In genomic region chr19:46860846-46861690, GRCh38 we compare ENCODE assay signal across 8 cellular contexts. TPM values are rescaled to one million over a fixed set of nuclear protein-coding genes. Genes with fewer than 3 reads are reported as not detected.
DNase-seq lines count a peak whose midpoint lies in the region; ATAC-seq and TF ChIP-seq lines count a peak whose summit lies in the region.

Gene ARHGAP35, plus strand, starts transcription at chr19:46860997. Its CDS starts 57,679 bp downstream, at chr19:46918676.

- peak; percentile 37 for ATAC-seq in CD4-positive, alpha-beta T cell (ENCODE audit: poor library complexity)
- ATAC-seq in activated naive CD8-positive, alpha-beta T cell treated with anti-CD3 and anti-CD28 coated beads, Interleukin-2, amount 50 U/mL, for 24 hours: peak; percentile 0
- ATAC-seq in left cardiac atrium: peak; percentile 71 to 78

- no peak for TF ChIP-seq CTCF in CD4-positive, alpha-beta T cell (IDR thresholded peaks at IDR 0.05)
- TF ChIP-seq CTCF in prostate gland (IDR thresholded peaks at IDR 0.05): no peak

- peaks cover 52% of the 10 kb centered on the region for H3F3A ChIP-seq in GM23248 (ENCODE audit: insufficient read depth)

- H3K4me1 ChIP-seq in GM23248 (ENCODE audit: insufficient read depth) (peaks cover 32% of the 10 kb centered on the region), prostate gland (replicated peaks) (peaks cover 21% of the 10 kb centered on the region)

- WGBS in GM23248 (ENCODE audit: low coverage in 1 of 2, low lambda C conversion rate in 2 of 2, missing lambda C conversion rate in 2 of 2), 2 experiments: 1 to 4% methylated on average over 8 to 34 of the region's 91 CpGs
- WGBS in prostate gland: under 1% methylated on average over 56 of the region's 91 CpGs

- no peaks in the 10 kb centered on the region for H3K9me3 ChIP-seq in CD4-positive, alpha-beta T cell (ENCODE audit: control insufficient read depth, low read length)
- H3K9me3 ChIP-seq in GM23248 (ENCODE audit: low read depth): no peaks in the 10 kb centered on the region
- no peaks in the 10 kb centered on the region for H3K9me3 ChIP-seq in prostate gland

- TF ChIP-seq POLR2A in prostate gland (IDR thresholded peaks at IDR 0.05): peak; percentile 59

- H3K4me3 Mint-ChIP-seq in CD4-positive, alpha-beta T cell: peak within 1 kb of the TSS; percentile 95
- H3K4me3 Mint-ChIP-seq in activated naive CD8-positive, alpha-beta T cell treated with anti-CD3 and anti-CD28 coated beads, Interleukin-2, amount 50 U/mL, for 24 hours: peak within 1 kb of the TSS; percentile 79

- CTCF ChIA-PET in CD4-positive, alpha-beta T cell (lab: Charles Lee): interaction anchor here (0.9 kb wide), 1 partner anchor 130 kb away, joined by 3 read pairs; no protein-coding TSS in a partner anchor

- intact Hi-C loops in CD4-positive, alpha-beta T cell (cut with DNase I, micrococcal nuclease): loop anchor here (5.0 to 10.0 kb wide), 3 partner anchors 54 to 396 kb away; partner anchors contain the start of gene CCDC9 (in 1 of the 2)
- intact Hi-C loops in left cardiac atrium (cut with DNase I): loop anchor here in 1 of 2 donors (5.0 to 10.0 kb wide), 2 partner anchors 64 to 131 kb away; no protein-coding TSS in a partner anchor
- intact Hi-C loops in prostate gland (cut with DNase I): loop anchor here (5.0 kb wide), 2 partner anchors 116 to 246 kb away; no protein-coding TSS in a partner anchor

- H3K4me3 ChIP-seq in GM23248 (peak within 1 kb of the TSS; percentile 80), prostate gland (peak within 1 kb of the TSS; percentile 92 to 99)

- H3K27me3 Mint-ChIP-seq in CD4-positive, alpha-beta T cell: no peaks in the 10 kb centered on the region
- H3K27me3 Mint-ChIP-seq in activated naive CD8-positive, alpha-beta T cell treated with anti-CD3 and anti-CD28 coated beads, Interleukin-2, amount 50 U/mL, for 24 hours: no peaks in the 10 kb centered on the region

- peaks cover under 1% of the 10 kb centered on the region; the same call in 1 of the 2 replicates for H4K20me1 ChIP-seq in GM23248 (ENCODE audit: insufficient read depth)

- H3K36me3 Mint-ChIP-seq in CD4-positive, alpha-beta T cell (ENCODE audit: low read depth): peaks cover 3% of the 10 kb centered on the region
- peaks cover 8% of the 10 kb centered on the region for H3K36me3 Mint-ChIP-seq in activated naive CD8-positive, alpha-beta T cell treated with anti-CD3 and anti-CD28 coated beads, Interleukin-2, amount 50 U/mL, for 24 hours (ENCODE audit: low read depth)

- H3K27me3 ChIP-seq in CD4-positive, alpha-beta T cell (ENCODE audit: control insufficient read depth, insufficient read depth, low read length): no peaks in the 10 kb centered on the region
- H3K27me3 ChIP-seq in GM23248 (replicated peaks; ENCODE audit: insufficient read depth): no peaks in the 10 kb centered on the region
- no peaks in the 10 kb centered on the region for H3K27me3 ChIP-seq in prostate gland (replicated peaks; ENCODE audit: insufficient read depth)

- no peaks in the 10 kb centered on the region for H3K9me2 ChIP-seq in GM23248 (ENCODE audit: insufficient read depth)

- POLR2A ChIA-PET in CD4-positive, alpha-beta T cell (lab: Charles Lee): interaction anchor here (1.0 to 2.4 kb wide), 9 partner anchors 11 to 260 kb away, joined by 3 to 9 read pairs (median 5); partner anchors contain the start of genes AP2S1, CALM3, PRKD2 and ZC3H4

- peak within 1 kb of the TSS; percentile 91 for H3K27ac ChIP-seq in CD4-positive, alpha-beta T cell (ENCODE audit: low read depth, low read length)
- H3K27ac ChIP-seq in GM23248 (peak within 1 kb of the TSS; percentile 93), prostate gland (peak within 1 kb of the TSS; percentile 95 to 98)

- in situ Hi-C loops in GM23248 (cut with MboI): no loop called here

- no peaks in the 10 kb centered on the region for H3K9me3 Mint-ChIP-seq in CD4-positive, alpha-beta T cell
- peaks cover 3% of the 10 kb centered on the region for H3K9me3 Mint-ChIP-seq in activated naive CD8-positive, alpha-beta T cell treated with anti-CD3 and anti-CD28 coated beads, Interleukin-2, amount 50 U/mL, for 24 hours

- peak within 1 kb of the TSS; percentile 94 for H3K9ac ChIP-seq in GM23248

- DNase-seq in CD4-positive, alpha-beta T cell: peak in 9 of 10 experiments; percentile 39 to 82 (median 76)
- peak; percentile 87 for DNase-seq in GM23248
- DNase-seq in NCI-H774 (lab: John Stamatoyannopoulos, UW): peak; percentile 87
- DNase-seq in activated naive CD8-positive, alpha-beta T cell treated with anti-CD3 and anti-CD28 coated beads, Interleukin-2, amount 50 U/mL, for 24 hours: peak; percentile 19
- no peak for DNase-seq in left cardiac atrium
- DNase-seq in prostate gland (ENCODE audit: low spot score): no peak
- no peak for DNase-seq in DMS114 treated with DMSO at 0.1 percent for 48 hours (lab: John Stamatoyannopoulos, UW; ENCODE audit: unreplicated experiment)
- no peak for DNase-seq in NCI-H2029 (lab: John Stamatoyannopoulos, UW)

- peaks cover 13% of the 10 kb centered on the region for H3K4me1 Mint-ChIP-seq in CD4-positive, alpha-beta T cell (ENCODE audit: low read depth)
- peaks cover 33% of the 10 kb centered on the region for H3K4me1 Mint-ChIP-seq in activated naive CD8-positive, alpha-beta T cell treated with anti-CD3 and anti-CD28 coated beads, Interleukin-2, amount 50 U/mL, for 24 hours

- peak within 1 kb of the TSS; percentile 80 for H3K4me2 ChIP-seq in GM23248 (ENCODE audit: unreplicated experiment)

- H3K36me3 ChIP-seq in GM23248 (ENCODE audit: low read depth) (no peaks in the 10 kb centered on the region; the same call in 1 of the 2 replicates), prostate gland (no peaks in the 10 kb centered on the region)

- H3K79me2 ChIP-seq in GM23248 (ENCODE audit: insufficient read depth): peaks cover 66% of the 10 kb centered on the region

- H3K27ac Mint-ChIP-seq in CD4-positive, alpha-beta T cell: peak within 1 kb of the TSS; percentile 84
- peak within 1 kb of the TSS; percentile 89 for H3K27ac Mint-ChIP-seq in activated naive CD8-positive, alpha-beta T cell treated with anti-CD3 and anti-CD28 coated beads, Interleukin-2, amount 50 U/mL, for 24 hours

- peak within 1 kb of the TSS; percentile 57 for H2AFZ ChIP-seq in GM23248

RNA-seq across cellular contexts. Expression of gene ARHGAP35, which starts in this region (rescaled TPM):
- total RNA-seq in CD4-positive, alpha-beta T cell: 10 to 100 TPM; 15.7 to 16.1 TPM
- total RNA-seq in GM23248 (2014; rRNA removed; shearing (Covaris generic)): 35.2 and 39.5 TPM in 2 replicates
- 13.5 and 13.9 TPM in 2 replicates for polyA plus RNA-seq in GM23248 (2016; fragmentation: Nextera tagmentation; extraction: Ambion mirVana)
- total RNA-seq in left cardiac atrium: 10 to 100 TPM; 68.2 to 68.5 TPM
- 10 to 100 TPM; 56.3 to 75.0 TPM for total RNA-seq in prostate gland

Comparison
In these comparisons a context has a peak if more than half of its experiments do, and no peak if none do; other contexts are left out.
1. ATAC-seq: peak in every context shown above with its lines; median percentile 74 in left cardiac atrium; 37 in CD4-positive, alpha-beta T cell; 0 in activated naive CD8-positive, alpha-beta T cell treated with anti-CD3 and anti-CD28 coated beads, Interleukin-2, amount 50 U/mL, for 24 hours.
2. DNase-seq: peak in CD4-positive, alpha-beta T cell (9 of 10), GM23248 (single experiment), NCI-H774 (single experiment) and activated naive CD8-positive, alpha-beta T cell treated with anti-CD3 and anti-CD28 coated beads, Interleukin-2, amount 50 U/mL, for 24 hours (single experiment); none in left cardiac atrium (single experiment), prostate gland (single experiment), DMS114 treated with DMSO at 0.1 percent for 48 hours (single experiment) and NCI-H2029 (single experiment).
3. Peak in every context shown above with its lines, with median percentiles within 50 percentile points of each other: H3K27ac ChIP-seq.